ENCODE assay signal across 8 cellular contexts in the genomic region with DNA sequence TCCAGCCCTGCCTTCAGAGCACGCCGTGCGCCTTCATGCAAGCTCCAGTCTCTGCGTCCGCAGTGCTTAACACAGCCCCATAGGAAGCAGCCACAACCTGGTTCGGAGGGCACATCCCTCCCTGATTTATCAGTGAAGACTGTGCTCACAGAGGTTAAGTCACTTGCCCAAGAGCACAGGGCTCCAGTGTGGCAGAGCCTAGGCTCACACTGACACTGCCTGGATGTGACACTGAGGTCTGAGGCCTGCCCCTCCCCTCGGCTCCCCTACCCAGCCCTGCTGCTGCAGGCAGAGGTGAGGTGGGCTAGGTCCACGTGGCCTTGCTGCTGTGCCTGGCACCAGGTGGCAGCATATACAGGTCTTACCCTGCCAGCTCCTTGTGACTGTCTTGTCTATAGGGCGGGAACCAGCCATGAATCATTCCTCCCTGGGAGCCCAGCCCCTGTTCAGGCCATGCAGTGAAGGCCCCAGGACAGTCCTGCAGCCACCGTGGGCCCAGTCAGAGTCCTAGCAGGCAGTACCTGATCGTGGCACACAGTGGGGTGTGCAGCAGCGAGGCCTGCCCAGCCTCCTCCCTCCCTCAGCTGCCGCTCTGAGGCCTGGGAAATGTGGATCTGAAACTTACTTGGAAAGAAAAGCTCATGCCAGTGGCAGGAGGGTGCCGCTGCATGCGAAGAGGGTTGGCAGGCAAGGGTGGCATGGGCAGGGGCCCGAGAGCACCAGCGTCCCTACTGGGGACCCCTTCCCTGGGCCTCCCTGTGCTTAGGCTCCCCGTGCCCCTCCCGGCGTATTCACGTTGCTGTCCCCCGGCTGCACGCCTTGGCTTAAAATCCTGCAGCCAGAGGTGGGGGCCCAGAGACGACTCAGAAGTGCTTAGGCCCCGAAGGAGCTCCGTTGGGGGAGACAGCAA. TPM values are rescaled to one million over a fixed set of nuclear protein-coding genes. Genes with fewer than 3 reads are reported as not detected.
DNase-seq lines count a peak whose midpoint lies in the region; ATAC-seq and TF ChIP-seq lines count a peak whose summit lies in the region.

No MANE protein-coding gene starts in this region.

- WGBS in esophagus muscularis mucosa = 61% methylated on average over 15 of the region's 26 CpGs

- DNase-seq in GM13976 (ENCODE audit: low spot score) (no peak), NCI-H2171 treated with DMSO at 0.1 percent for 48 hours (lab: John Stamatoyannopoulos, UW) (peak; percentile 89), esophagus muscularis mucosa (ENCODE audit: extremely low spot score) (no peak), NCI-H748 treated with DMSO at 0.1 percent for 48 hours (lab: John Stamatoyannopoulos, UW) (no peak)
- DNase-seq in activated CD8-positive, alpha-beta memory T cell treated with anti-CD3 and anti-CD28 coated beads, Interleukin-2, amount 50 U/mL, for 4 hours = peak; percentile 84

- peaks cover 50 to 65% (median 56%) of the 10 kb centered on the region in 4 donors for H3K4me1 ChIP-seq in esophagus muscularis mucosa

- TF ChIP-seq CTCF in GM13976 (IDR thresholded peaks at IDR 0.05; ENCODE audit: borderline replicate concordance, control extremely low read depth, extremely low read depth, insufficient read depth, missing control alignments) (peak; percentile 46), esophagus muscularis mucosa (IDR thresholded peaks at IDR 0.05) (no peak), nephron (IDR thresholded peaks at IDR 0.05; ENCODE audit: unreplicated experiment in 3 of 3) (peak in 1 of 3 experiments; percentile 24)

- peaks cover 32% of the 10 kb centered on the region for H3K4me1 Mint-ChIP-seq in nephron

- in situ Hi-C loops in GM13976 (cut with MboI; ENCODE audit: low sequenced_read_pairs, unreplicated experiment) = no loop called here

- peak overlapping the region; percentile 74 to 99 (median 94) for H3K4me3 ChIP-seq in esophagus muscularis mucosa

- peak overlapping the region; percentile 86 to 95 (median 91) for H3K4me3 Mint-ChIP-seq in nephron

- no peaks in the 10 kb centered on the region for H3K27me3 ChIP-seq in esophagus muscularis mucosa

- H3K9me3 Mint-ChIP-seq in nephron = no peaks in the 10 kb centered on the region

- no peaks in the 10 kb centered on the region for H3K36me3 Mint-ChIP-seq in nephron (ENCODE audit: low read depth)

- intact Hi-C loops in esophagus muscularis mucosa (cut with DNase I) = loop anchor here (5.0 kb wide), 1 partner anchor 162 kb away; no protein-coding TSS in a partner anchor

- peak; percentile 22 for TF ChIP-seq POLR2A in esophagus muscularis mucosa (IDR thresholded peaks at IDR 0.05; ENCODE audit: low read depth)

- H3K27ac ChIP-seq in esophagus muscularis mucosa (replicated peaks in 1 of 4) = peak overlapping the region; percentile 89 to 97 (median 92)

- ATAC-seq in HG02981 (IDR thresholded peaks at IDR 0.05; ENCODE audit: unreplicated experiment) (no peak), GM19467 (IDR thresholded peaks at IDR 0.05; ENCODE audit: unreplicated experiment) (no peak)

- H3K27me3 Mint-ChIP-seq in nephron (ENCODE audit: low read depth) = peaks cover 3% of the 10 kb centered on the region

- H3K27ac Mint-ChIP-seq in nephron = peak overlapping the region; percentile 68 to 90 (median 86)

- no peak for TF ChIP-seq EP300 in esophagus muscularis mucosa (IDR thresholded peaks at IDR 0.05)

- no peaks in the 10 kb centered on the region for H3K9me3 ChIP-seq in esophagus muscularis mucosa

- H3K36me3 ChIP-seq in esophagus muscularis mucosa = no peaks in the 10 kb centered on the region

RNA-seq across cellular contexts. Expression of a gene that starts 1.2 kb away (rescaled TPM):
- 10 to 100 TPM; 37.3 to 51.1 (median 48.0) TPM for total RNA-seq in esophagus muscularis mucosa

RNA-seq across cellular contexts. Expression of a gene that starts 23.2 kb away (rescaled TPM):
- 10 to 100 TPM; 15.2 to 20.7 (median 18.8) TPM for total RNA-seq in esophagus muscularis mucosa

Comparison
In these comparisons a context has a peak if more than half of its experiments do, and no peak if none do; other contexts are left out.
1. DNase-seq: peak in NCI-H2171 treated with DMSO at 0.1 percent for 48 hours (single experiment) and activated CD8-positive, alpha-beta memory T cell treated with anti-CD3 and anti-CD28 coated beads, Interleukin-2, amount 50 U/mL, for 4 hours (single experiment); none in GM13976 (single experiment), esophagus muscularis mucosa (single experiment) and NCI-H748 treated with DMSO at 0.1 percent for 48 hours (single experiment).